ENCODE assay signal across 25 cellular contexts in genomic region chr18:3347286-3347803, GRCh38.
A peak's percentile ranks its signal among the peaks of the same experiment; 100 is the strongest.
DNase-seq lines count a peak whose midpoint lies in the region; ATAC-seq and TF ChIP-seq lines count a peak whose summit lies in the region.
"Had no signal": no experiment of that assay in that cellular context is flagged by ENCODE, and none has a peak within 500 bp of the region (broad histone marks: within the 10 kb centered on the region; RNA-seq: fewer than 3 reads in every experiment).

No MANE protein-coding gene starts in this region.

- H3K36me3 Mint-ChIP-seq in GM23338 (ENCODE audit: low read depth) (peaks cover 5% of the 10 kb centered on the region; the same call in 1 of the 3 replicates), endodermal cell (ENCODE audit: low read depth) (peaks cover 2% of the 10 kb centered on the region), neural progenitor cell (no peaks in the 10 kb centered on the region)
- H3K36me3 Mint-ChIP-seq: CD14-positive monocyte had no signal

- H3K36me3 ChIP-seq in GM23338 (ENCODE audit: insufficient read depth) (no peaks in the 10 kb centered on the region), endodermal cell (ENCODE audit: control insufficient read depth, insufficient read depth, low read length) (no peaks in the 10 kb centered on the region), neural progenitor cell (no peaks in the 10 kb centered on the region), adrenal gland (replicated peaks in 1 of 2) (no peaks in the 10 kb centered on the region)
- H3K36me3 ChIP-seq: BE2C; BLaER1 treated with 17β-estradiol and CSF1 and Interleukin-3, amounts not matched to agents 10 nM and 100 nM had no signal

- H3K27ac Mint-ChIP-seq in GM23338 (no peak overlapping the region), endodermal cell (peak overlapping the region; percentile 15), neural progenitor cell (no peak overlapping the region)
- H3K27ac Mint-ChIP-seq: CD14-positive monocyte; CD4-positive, alpha-beta T cell; CD8-positive, alpha-beta memory T cell had no signal

- no peaks in the 10 kb centered on the region for H3K27me3 Mint-ChIP-seq in GM23338 (ENCODE audit: insufficient read depth, low read depth, poor library complexity)
- peaks cover 5% of the 10 kb centered on the region for H3K27me3 Mint-ChIP-seq in endodermal cell (ENCODE audit: insufficient read depth)
- H3K27me3 Mint-ChIP-seq in neural progenitor cell (ENCODE audit: insufficient read depth, low read depth), result peaks cover 19% of the 10 kb centered on the region

- no peaks in the 10 kb centered on the region for H3K9me2 ChIP-seq in GM23338 (ENCODE audit: insufficient read depth)

- H3K4me1 Mint-ChIP-seq in GM23338, result peaks cover 11% of the 10 kb centered on the region; the same call in 2 of the 3 replicates
- peaks cover 36% of the 10 kb centered on the region for H3K4me1 Mint-ChIP-seq in endodermal cell
- H3K4me1 Mint-ChIP-seq in neural progenitor cell, result peaks cover 49% of the 10 kb centered on the region
- H3K4me1 Mint-ChIP-seq: CD8-positive, alpha-beta memory T cell had no signal

- H3F3A ChIP-seq in GM23338 (replicated peaks; ENCODE audit: low read depth) (no peaks in the 10 kb centered on the region), neural progenitor cell (ENCODE audit: low read depth) (peaks cover 20% of the 10 kb centered on the region)

- intact Hi-C loops in adrenal gland (cut with DNase I), result no loop called here

- H3K27me3 ChIP-seq in GM23338 (ENCODE audit: insufficient read depth) (no peaks in the 10 kb centered on the region), endodermal cell (ENCODE audit: control insufficient read depth, insufficient read depth, low read length, poor library complexity, severe bottlenecking) (no peaks in the 10 kb centered on the region), neural progenitor cell (no peaks in the 10 kb centered on the region), adrenal gland (no peaks in the 10 kb centered on the region)
- H3K27me3 ChIP-seq: BE2C; BLaER1 treated with 17β-estradiol and CSF1 and Interleukin-3, amounts not matched to agents 10 nM and 100 nM had no signal

- WGBS in endodermal cell (ENCODE audit: insufficient coverage in 1 of 2, insufficient read length in 1 of 2), 2 experiments, result 96% methylated on average over 2 of the region's 2 CpGs; no CpG with 5 or more reads in 1 of the 2 experiments
- 97 to 100% (median 99%) methylated on average over 2 of the region's 2 CpGs for WGBS in adrenal gland, 4 donors

- H3K4me3 Mint-ChIP-seq in GM23338, result no peak overlapping the region
- no peak overlapping the region for H3K4me3 Mint-ChIP-seq in endodermal cell
- H3K4me3 Mint-ChIP-seq in neural progenitor cell, result no peak overlapping the region
- H3K4me3 Mint-ChIP-seq: CD14-positive monocyte; CD4-positive, alpha-beta T cell; CD8-positive, alpha-beta memory T cell had no signal

- H3K4me1 ChIP-seq in GM23338 (ENCODE audit: insufficient read depth), result peaks cover 17% of the 10 kb centered on the region
- H3K4me1 ChIP-seq in endodermal cell (ENCODE audit: control insufficient read depth, insufficient read depth, low read length), result peaks cover 13% of the 10 kb centered on the region
- peaks cover 32% of the 10 kb centered on the region for H3K4me1 ChIP-seq in neural progenitor cell
- H3K4me1 ChIP-seq in adrenal gland (replicated peaks in 1 of 2), result no peaks in the 10 kb centered on the region
- H3K4me1 ChIP-seq: BE2C had no signal

- no peak for TF ChIP-seq POLR2A in adrenal gland (IDR thresholded peaks at IDR 0.05)

- ATAC-seq in GM23338, result no peak
- ATAC-seq: A549, GM12878, HCT116 had no signal

- no peak overlapping the region for H3K9ac ChIP-seq in endodermal cell (ENCODE audit: extremely low read depth, low read length, poor library complexity, severe bottlenecking)
- H3K9ac ChIP-seq in neural progenitor cell, result no peak overlapping the region
- H3K9ac ChIP-seq: BLaER1 treated with 17β-estradiol and CSF1 and Interleukin-3, amounts not matched to agents 10 nM and 100 nM had no signal

- no peaks in the 10 kb centered on the region for H3K79me2 ChIP-seq in GM23338 (replicated peaks; ENCODE audit: insufficient read depth)
- H3K79me2 ChIP-seq in neural progenitor cell (ENCODE audit: low read depth), result no peaks in the 10 kb centered on the region

- H4K20me1 ChIP-seq in GM23338 (replicated peaks; ENCODE audit: insufficient read depth) (no peaks in the 10 kb centered on the region), neural progenitor cell (ENCODE audit: low read depth) (peaks cover 11% of the 10 kb centered on the region)
- H4K20me1 ChIP-seq: BLaER1 treated with 17β-estradiol and CSF1 and Interleukin-3, amounts not matched to agents 10 nM and 100 nM had no signal

- no peak for DNase-seq in GM23338 (ENCODE audit: low spot score)
- DNase-seq in NCI-H82 (lab: John Stamatoyannopoulos, UW), result peak; percentile 57
- no peak for DNase-seq in endodermal cell
- DNase-seq in neural progenitor cell (ENCODE audit: low spot score), result peak; percentile 77
- no peak for DNase-seq in iPS-NIHi7 (ENCODE audit: extremely low spot score)
- DNase-seq in activated CD4-positive, CD25-positive, alpha-beta regulatory T cell (lab: John Stamatoyannopoulos, UW), result no peak
- DNase-seq in activated naive CD4-positive, alpha-beta T cell treated with Interleukin-2 at 50 U/mL for 16 hours, result no peak
- DNase-seq in adrenal gland, result no peak
- DNase-seq: 8988T; ACHN; AML-193; BE2C; CD4-positive, alpha-beta T cell; CD8-positive, alpha-beta memory T cell; DMS 273 treated with DMSO at 0.1 percent for 48 hours; DMS79; EL; GDM1; GOT3; H7 had no signal

- H3K4me3 ChIP-seq in GM23338 (no peak overlapping the region), endodermal cell (ENCODE audit: low read length) (no peak overlapping the region), neural progenitor cell (no peak overlapping the region), adrenal gland (no peak overlapping the region)
- H3K4me3 ChIP-seq: A549; BLaER1 treated with 17β-estradiol and CSF1 and Interleukin-3, amounts not matched to agents 10 nM and 100 nM; GM12878 had no signal

- H3K9me3 Mint-ChIP-seq in GM23338 (peaks cover 4% of the 10 kb centered on the region; the same call in 2 of the 3 replicates), endodermal cell (peaks cover 6% of the 10 kb centered on the region), neural progenitor cell (peaks cover 11% of the 10 kb centered on the region)
- H3K9me3 Mint-ChIP-seq: CD4-positive, alpha-beta T cell had no signal

- H3K9me3 ChIP-seq in endodermal cell (ENCODE audit: control insufficient read depth, low read length), result no peaks in the 10 kb centered on the region
- H3K9me3 ChIP-seq in neural progenitor cell (ENCODE audit: low read depth), result no peaks in the 10 kb centered on the region
- no peaks in the 10 kb centered on the region for H3K9me3 ChIP-seq in adrenal gland (replicated peaks in 1 of 3)
- H3K9me3 ChIP-seq: A549, BE2C had no signal

- H2AFZ ChIP-seq in GM23338 (peak overlapping the region; percentile 74; the same call in 1 of the 2 replicates), neural progenitor cell (replicated peaks) (no peak overlapping the region)

- H3K4me2 ChIP-seq in GM23338, result no peak overlapping the region
- H3K4me2 ChIP-seq in neural progenitor cell, result peak overlapping the region; percentile 60
- H3K4me2 ChIP-seq: A549; BLaER1 treated with 17β-estradiol and CSF1 and Interleukin-3, amounts not matched to agents 10 nM and 100 nM had no signal

- TF ChIP-seq CTCF in GM23338 (conservative IDR thresholded peaks at IDR 0.05; ENCODE audit: low read depth in 2 of 2), result no peak
- no peak for TF ChIP-seq CTCF in endodermal cell (conservative IDR thresholded peaks at IDR 0.05)
- TF ChIP-seq CTCF in neural progenitor cell (IDR thresholded peaks at IDR 0.05), result no peak
- TF ChIP-seq CTCF in adrenal gland (IDR thresholded peaks at IDR 0.05), result no peak

- H3K27ac ChIP-seq in GM23338 (ENCODE audit: low read depth), result no peak overlapping the region
- H3K27ac ChIP-seq in endodermal cell (ENCODE audit: low read depth, low read length), result no peak overlapping the region
- H3K27ac ChIP-seq in neural progenitor cell, result peak overlapping the region; percentile 39
- no peak overlapping the region for H3K27ac ChIP-seq in adrenal gland
- H3K27ac ChIP-seq: A549; BLaER1 treated with 17β-estradiol and CSF1 and Interleukin-3, amounts not matched to agents 10 nM and 100 nM had no signal

TF ChIP-seq in GM23338, 12 proteins besides CTCF, POLR2A, EP300 and RAD21:
- TF ChIP-seq CREB1 (CRISPR knock-in tag; IDR thresholded peaks at IDR 0.05; ENCODE audit: low read depth), result no peak

Comparison
In these comparisons a context has a peak if more than half of its experiments do, and no peak if none do; other contexts are left out.
1. DNase-seq: peak in NCI-H82 (single experiment) and neural progenitor cell (single experiment); none in GM23338 (single experiment), endodermal cell (single experiment), iPS-NIHi7 (single experiment), activated CD4-positive, CD25-positive, alpha-beta regulatory T cell (0 of 4), activated naive CD4-positive, alpha-beta T cell treated with Interleukin-2 at 50 U/mL for 16 hours (single experiment) and adrenal gland (0 of 7).